In genomic region chr17:59155439-59156177, GRCh38 we compare ENCODE assay signal across 8 cellular contexts. TPM values are rescaled to one million over a fixed set of nuclear protein-coding genes. Genes with fewer than 3 reads are reported as not detected.
DNase-seq lines count a peak whose midpoint lies in the region; FAIRE-seq and TF ChIP-seq lines count a peak whose summit lies in the region.

PRR11 (plus strand) TSS chr17:59155746; CDS start chr17:59169753, 14,007 bp downstream.

- peak; percentile 99 for FAIRE-seq in G401.6 (lab: Jason Lieb, UNC)

- CTCF ChIA-PET in activated naive CD4-positive, alpha-beta T cell treated with anti-CD3 and anti-CD28 coated beads for 36 hours (lab: Charles Lee) = interaction anchor here (0.5 to 0.9 kb wide), 3 partner anchors 10 to 49 kb away, joined by 3 read pairs; partner anchors contain the start of gene TRIM37

- intact Hi-C loops in activated naive CD4-positive, alpha-beta T cell treated with anti-CD3 and anti-CD28 coated beads for 36 hours (cut with micrococcal nuclease) = loop anchor here (1.0 to 5.0 kb wide), 16 partner anchors 49 to 1522 kb away; partner anchors contain the start of genes APPBP2, BCAS3, CLTC and DHX40
- intact Hi-C loops in thyroid gland (cut with DNase I) = loop anchor here (10.0 kb wide), 1 partner anchor 51 kb away; the partner anchor contains the start of gene TRIM37

- TF ChIP-seq CTCF in thyroid gland (IDR thresholded peaks at IDR 0.05) = no peak

- peak within 1 kb of the TSS; percentile 98 for H3K27ac ChIP-seq in SJSA1
- peak within 1 kb of the TSS; percentile 2 to 81 (median 80) for H3K27ac ChIP-seq in thyroid gland

- H3K9me3 ChIP-seq in SJSA1 (replicated peaks) (no peaks in the 10 kb centered on the region), thyroid gland (no peaks in the 10 kb centered on the region)

- H3K36me3 ChIP-seq in SJSA1 = peaks cover 37% of the 10 kb centered on the region
- no peaks in the 10 kb centered on the region for H3K36me3 ChIP-seq in thyroid gland

- H3K27ac Mint-ChIP-seq in activated naive CD4-positive, alpha-beta T cell treated with anti-CD3 and anti-CD28 coated beads for 36 hours = no peak within 1 kb of the TSS

- H3K4me1 ChIP-seq in SJSA1 (replicated peaks) (peaks cover 51% of the 10 kb centered on the region), thyroid gland (peaks cover 19 to 22% of the 10 kb centered on the region in 2 donors)

- H3K27me3 Mint-ChIP-seq in activated naive CD4-positive, alpha-beta T cell treated with anti-CD3 and anti-CD28 coated beads for 36 hours (ENCODE audit: low read depth) = no peaks in the 10 kb centered on the region

- H3K9me3 Mint-ChIP-seq in activated naive CD4-positive, alpha-beta T cell treated with anti-CD3 and anti-CD28 coated beads for 36 hours = no peaks in the 10 kb centered on the region

- TF ChIP-seq POLR2A in thyroid gland (IDR thresholded peaks at IDR 0.05) = no peak

- H3K4me1 Mint-ChIP-seq in activated naive CD4-positive, alpha-beta T cell treated with anti-CD3 and anti-CD28 coated beads for 36 hours (ENCODE audit: low read depth) = peaks cover 25% of the 10 kb centered on the region

- H3K27me3 ChIP-seq in SJSA1 (replicated peaks) (no peaks in the 10 kb centered on the region), thyroid gland (no peaks in the 10 kb centered on the region)

- WGBS in thyroid gland, 2 donors = 1% methylated on average over 25 of the region's 25 CpGs

- H3K36me3 Mint-ChIP-seq in activated naive CD4-positive, alpha-beta T cell treated with anti-CD3 and anti-CD28 coated beads for 36 hours (ENCODE audit: low read depth) = peaks cover 10% of the 10 kb centered on the region

- peak within 1 kb of the TSS; percentile 63 for H3K4me3 ChIP-seq in SJSA1
- H3K4me3 ChIP-seq in thyroid gland (replicated peaks in 1 of 3) = peak within 1 kb of the TSS; percentile 24 to 52 (median 43)

- no peak within 1 kb of the TSS for H3K4me3 Mint-ChIP-seq in activated naive CD4-positive, alpha-beta T cell treated with anti-CD3 and anti-CD28 coated beads for 36 hours

- DNase-seq in H4 (ENCODE audit: low spot score) (peak; percentile 100), LoVo (ENCODE audit: low spot score) (peak; percentile 99), SJSA1 (ENCODE audit: low read depth in 1 of 2, low spot score in 2 of 2) (peak; percentile 100), globus pallidus (ENCODE audit: low spot score) (peak; percentile 100), occipital lobe (lab: John Stamatoyannopoulos, UW) (peak; percentile 100), thyroid gland (peak; percentile 96)
- DNase-seq in activated naive CD4-positive, alpha-beta T cell treated with anti-CD3 and anti-CD28 coated beads for 36 hours = peak; percentile 97

RNA-seq across cellular contexts. Expression of gene PRR11, which starts in this region (rescaled TPM):
- 13.0 and 14.7 TPM in 2 replicates for total RNA-seq in H4 (2014; rRNA removed; shearing (Covaris generic))
- 40.6 and 51.2 TPM in 2 replicates for total RNA-seq in SJSA1 (2014; rRNA removed; shearing (Covaris generic))
- 10 to 100 TPM; 77.4 to 82.1 TPM for total RNA-seq in activated naive CD4-positive, alpha-beta T cell treated with anti-CD3 and anti-CD28 coated beads for 36 hours
- total RNA-seq in occipital lobe (2.0 TPM), thyroid gland (1 to 10 TPM in 3 of 4 donors, under 1 TPM in 1; 0.89 to 2.2 (median 1.3) TPM)

Comparison
In these comparisons a context has a peak if more than half of its experiments do, and no peak if none do; other contexts are left out.
1. Peak in every context shown above with its lines: DNase-seq, H3K4me3 ChIP-seq and H3K27ac ChIP-seq.